Comparison of ENCODE assay signal across 12 cellular contexts in genomic region chr1:8847990-8848389, GRCh38. TPM values are rescaled to one million over a fixed set of nuclear protein-coding genes. Genes with fewer than 3 reads are reported as not detected.
A peak's percentile ranks its signal among the peaks of the same experiment; 100 is the strongest.
DNase-seq lines count a peak whose midpoint lies in the region; ATAC-seq, FAIRE-seq and TF ChIP-seq lines count a peak whose summit lies in the region.
"Had no signal": no experiment of that assay in that cellular context is flagged by ENCODE, and none has a peak within 500 bp of the region (broad histone marks: within the 10 kb centered on the region; RNA-seq: fewer than 3 reads in every experiment).

No MANE protein-coding gene starts in this region.

- H3K36me3 ChIP-seq in endothelial cell of umbilical vein (ENCODE audit: control insufficient read depth in 2 of 2, extremely low read depth in 1 of 2, insufficient read depth in 2 of 2, low read length in 2 of 2) (no peaks in the 10 kb centered on the region), sigmoid colon (no peaks in the 10 kb centered on the region)

- no peak overlapping the region for H3K4me3 ChIP-seq in endothelial cell of umbilical vein (replicated peaks in 1 of 3; ENCODE audit: insufficient read depth in 1 of 3, low read depth in 1 of 3, low read length in 3 of 3)
- no peak overlapping the region for H3K4me3 ChIP-seq in sigmoid colon
- H3K4me3 ChIP-seq: PC-9 had no signal

- H2AFZ ChIP-seq in endothelial cell of umbilical vein (ENCODE audit: low read depth, low read length), result no peak overlapping the region
- H2AFZ ChIP-seq: PC-9 had no signal

- dilution Hi-C loops in endothelial cell of umbilical vein (cut with MboI; ENCODE audit: extremely low pct_ligation_motif_present, low sequenced_read_pairs), result no loop called here

- no TSS peak for BruUV-seq in endothelial cell of umbilical vein (replicated peaks; lab: Mats Ljungman, UMichigan)

- TF ChIP-seq CTCF in endothelial cell of umbilical vein (IDR thresholded peaks at IDR 0.05; ENCODE audit: extremely low read depth in 1 of 2, insufficient read depth in 1 of 2, low read depth in 1 of 2, low read length in 2 of 2) (no peak), sigmoid colon (IDR thresholded peaks at IDR 0.05) (no peak)

- H3K4me1 ChIP-seq in endothelial cell of umbilical vein (ENCODE audit: control insufficient read depth, extremely low read depth, insufficient read depth, low read length), result peaks cover 4% of the 10 kb centered on the region
- H3K4me1 ChIP-seq in sigmoid colon, result peaks cover 0 to 21% (median 6%) of the 10 kb centered on the region in 4 donors

- no peaks in the 10 kb centered on the region for H3K27me3 ChIP-seq in endothelial cell of umbilical vein (ENCODE audit: control insufficient read depth in 2 of 2, insufficient read depth in 2 of 2, low read length in 2 of 2)
- H3K27me3 ChIP-seq in sigmoid colon, result no peaks in the 10 kb centered on the region

- no peaks in the 10 kb centered on the region for H3K79me2 ChIP-seq in endothelial cell of umbilical vein (ENCODE audit: control insufficient read depth, insufficient read depth, low read length)

- H3K4me2 ChIP-seq in endothelial cell of umbilical vein (ENCODE audit: insufficient read depth, low read length), result no peak overlapping the region
- H3K4me2 ChIP-seq: PC-9 had no signal

- intact Hi-C loops in endothelial cell of umbilical vein (cut with micrococcal nuclease), result loop anchor here (1.0 to 5.0 kb wide), 4 partner anchors 10 to 176 kb away; no protein-coding TSS in a partner anchor
- intact Hi-C loops in sigmoid colon (cut with DNase I), result loop anchor here (2.0 to 5.0 kb wide), 3 partner anchors 121 to 383 kb away; no protein-coding TSS in a partner anchor

- peak; percentile 73 for DNase-seq in HT-29 (ENCODE audit: low spot score)
- DNase-seq in NCI-H2196 (lab: John Stamatoyannopoulos, UW; ENCODE audit: unreplicated experiment), result peak; percentile 85
- DNase-seq in endothelial cell of umbilical vein (ENCODE audit: low read depth, low spot score), result peak; percentile 26
- DNase-seq in sigmoid colon, result no peak
- no peak for DNase-seq in central memory CD4-positive, alpha-beta T cell
- no peak for DNase-seq in 8988T
- DNase-seq in amygdala (lab: John Stamatoyannopoulos, UW), result no peak
- DNase-seq: activated CD8-positive, alpha-beta memory T cell treated with anti-CD3 and anti-CD28 coated beads, Interleukin-2, amount 50 U/mL, for 4 hours; NCI-H1694 had no signal

- no peaks in the 10 kb centered on the region for H3K9me1 ChIP-seq in endothelial cell of umbilical vein (replicated peaks; ENCODE audit: control insufficient read depth, extremely low read depth, insufficient read depth, low read length)

- CTCF ChIA-PET in endothelial cell of umbilical vein (lab: Charles Lee), result interaction anchor here (0.9 to 5.7 kb wide), 29 partner anchors 8 to 477 kb away, joined by 3 to 140 read pairs (median 12); partner anchors contain the start of gene RERE

- H3K9me3 ChIP-seq in endothelial cell of umbilical vein (replicated peaks; ENCODE audit: control insufficient read depth, insufficient read depth, low read length), result no peaks in the 10 kb centered on the region
- H3K9me3 ChIP-seq in sigmoid colon, result no peaks in the 10 kb centered on the region

- no peak for TF ChIP-seq EP300 in sigmoid colon (IDR thresholded peaks at IDR 0.05)

- TF ChIP-seq POLR2A in endothelial cell of umbilical vein (IDR thresholded peaks at IDR 0.05; ENCODE audit: low read depth, low read length) (no peak), sigmoid colon (IDR thresholded peaks at IDR 0.05) (no peak), GM18505 (IDR thresholded peaks at IDR 0.05; ENCODE audit: borderline replicate concordance, extremely low read depth, insufficient read depth, insufficient read length) (no peak)

- no peak overlapping the region for H3K27ac ChIP-seq in endothelial cell of umbilical vein (ENCODE audit: insufficient read depth, low read depth, low read length)
- peak overlapping the region in 3 of 4 donors; percentile 67 to 75 (median 75) for H3K27ac ChIP-seq in sigmoid colon
- H3K27ac ChIP-seq: HL-60, PC-9 had no signal

- H4K20me1 ChIP-seq in endothelial cell of umbilical vein (replicated peaks; ENCODE audit: control insufficient read depth, extremely low read depth, insufficient read depth, low read length), result no peaks in the 10 kb centered on the region

- no peak for ATAC-seq in GM18505 (IDR thresholded peaks at IDR 0.05; ENCODE audit: unreplicated experiment)

- POLR2A ChIA-PET in endothelial cell of umbilical vein (lab: Charles Lee), result interaction anchor here (1.2 kb wide), 1 partner anchor 35 kb away, joined by 5 read pairs; no protein-coding TSS in a partner anchor

- 10 to 26% methylated on average over 5 of the region's 5 CpGs for WGBS in sigmoid colon, 2 donors

- no peak overlapping the region for H3K9ac ChIP-seq in endothelial cell of umbilical vein (replicated peaks; ENCODE audit: extremely low read depth, insufficient read depth, low read length)

- no peak for FAIRE-seq in endothelial cell of umbilical vein (lab: Jason Lieb, UNC)

TF ChIP-seq in endothelial cell of umbilical vein, 7 proteins besides CTCF, POLR2A, EP300 and RAD21:
- no peak for TF ChIP-seq MYC (IDR thresholded peaks at IDR 0.05; ENCODE audit: low read depth, low read length)
- no peak for TF ChIP-seq POLR2AphosphoS5 (IDR thresholded peaks at IDR 0.05; ENCODE audit: insufficient read depth, low read depth, low read length)
- TF ChIP-seq MAX (IDR thresholded peaks at IDR 0.05; ENCODE audit: insufficient read depth, insufficient read length), result no peak
- TF ChIP-seq JUN (IDR thresholded peaks at IDR 0.05; ENCODE audit: borderline replicate concordance, insufficient read depth, insufficient read length, low read depth), result no peak
- TF ChIP-seq EZH2 (IDR thresholded peaks at IDR 0.05; ENCODE audit: borderline replicate concordance, low read depth, low read length, severe bottlenecking), result no peak
- no peak for TF ChIP-seq FOS (IDR thresholded peaks at IDR 0.05; ENCODE audit: borderline replicate concordance, insufficient read depth, low read length)
- no peak for TF ChIP-seq GATA2 (IDR thresholded peaks at IDR 0.05; ENCODE audit: insufficient read depth, insufficient read length, low read depth, low read length)
TF ChIP-seq in endothelial cell of umbilical vein: peak in this region for 0.

RNA-seq across cellular contexts. Expression of gene ENO1, which starts 30.5 kb away (rescaled TPM):
- 2,011 and 2,121 TPM in 2 replicates for total RNA-seq in HT-29 (2014; rRNA removed; shearing (Covaris generic))
- total RNA-seq in endothelial cell of umbilical vein (1,530 and 1,593 TPM in 2 replicates), sigmoid colon (100 to 1,000 TPM; 265 to 324 (median 300) TPM)
- polyA plus RNA-seq in endothelial cell of umbilical vein (1,111 and 1,134 TPM in 2 replicates), sigmoid colon (100 to 1,000 TPM; 344 to 968 (median 364) TPM)
- 1,324 and 1,546 TPM in 2 replicates for polyA plus RNA-seq in endothelial cell of umbilical vein (2011; cell fraction: cytosol; rRNA removed)
- polyA plus RNA-seq in endothelial cell of umbilical vein (2011; cell fraction: nucleus; rRNA removed), result 1,008 and 1,022 TPM in 2 replicates
- polyA plus RNA-seq in endothelial cell of umbilical vein (2012), result 1,225 and 1,921 TPM in 2 replicates
- 1,405 and 1,507 TPM in 2 replicates for polyA minus RNA-seq in endothelial cell of umbilical vein
- 1,988 TPM for polyA minus RNA-seq in endothelial cell of umbilical vein (2011; cell fraction: cytosol; rRNA and poly(A)+ RNA removed)
- polyA minus RNA-seq in endothelial cell of umbilical vein (2011; cell fraction: nucleus; rRNA and poly(A)+ RNA removed), result 303 and 331 TPM in 2 replicates

RNA-seq across cellular contexts. Expression of gene RERE, which starts 30.6 kb away (rescaled TPM):
- 35.5 and 37.1 TPM in 2 replicates for total RNA-seq in HT-29 (2014; rRNA removed; shearing (Covaris generic))
- total RNA-seq in endothelial cell of umbilical vein, result 110 and 113 TPM in 2 replicates
- 14.1 and 14.8 TPM in 2 replicates for polyA plus RNA-seq in endothelial cell of umbilical vein
- polyA plus RNA-seq in endothelial cell of umbilical vein (2011; cell fraction: cytosol; rRNA removed), result 13.2 and 15.8 TPM in 2 replicates
- polyA plus RNA-seq in endothelial cell of umbilical vein (2011; cell fraction: nucleus; rRNA removed), result 80.7 and 124 TPM in 2 replicates
- 42.4 and 43.0 TPM in 2 replicates for polyA plus RNA-seq in endothelial cell of umbilical vein (2012)
- polyA minus RNA-seq in endothelial cell of umbilical vein, result 87.1 and 101 TPM in 2 replicates
- polyA minus RNA-seq in endothelial cell of umbilical vein (2011; cell fraction: cytosol; rRNA and poly(A)+ RNA removed), result 26.8 TPM
- 162 and 195 TPM in 2 replicates for polyA minus RNA-seq in endothelial cell of umbilical vein (2011; cell fraction: nucleus; rRNA and poly(A)+ RNA removed)
- total RNA-seq in sigmoid colon, result 100 to 1,000 TPM in 2 of 4 donors, 10 to 100 TPM in 2; 90.6 to 148 (median 124) TPM
- polyA plus RNA-seq in sigmoid colon, result 10 to 100 TPM; 19.2 to 43.2 (median 27.5) TPM

Comparison
In these comparisons a context has a peak if more than half of its experiments do, and no peak if none do; other contexts are left out.
1. DNase-seq: peak in HT-29 (single experiment), NCI-H2196 (single experiment) and endothelial cell of umbilical vein (single experiment); none in sigmoid colon (single experiment), central memory CD4-positive, alpha-beta T cell (single experiment), 8988T (single experiment) and amygdala (0 of 56).